17 cellular contexts compared by ENCODE assay signal in genomic region chr13:36882829-36883390, GRCh38. TPM values are rescaled to one million over a fixed set of nuclear protein-coding genes. Genes with fewer than 3 reads are reported as not detected.
DNase-seq lines count a peak whose midpoint lies in the region; ATAC-seq and TF ChIP-seq lines count a peak whose summit lies in the region.
"Had no signal": no experiment of that assay in that cellular context is flagged by ENCODE, and none has a peak within 500 bp of the region (broad histone marks: within the 10 kb centered on the region; RNA-seq: fewer than 3 reads in every experiment).

No MANE protein-coding gene starts in this region.

- no peak overlapping the region for H2AK9ac ChIP-seq in IMR-90 (replicated peaks; ENCODE audit: low read depth, low read length, poor library complexity)

- H3K4me3 ChIP-seq in IMR-90 (ENCODE audit: insufficient read depth, low read depth, low read length) (no peak overlapping the region), thyroid gland (replicated peaks in 1 of 3) (no peak overlapping the region), dorsolateral prefrontal cortex (no peak overlapping the region), WERI-Rb-1 (ENCODE audit: low read depth, low read length) (no peak overlapping the region)
- H3K4me3 ChIP-seq: HAP-1, MG63 had no signal

- ATAC-seq in IMR-90 (ENCODE audit: low read depth): peak; percentile 17; the same call in 1 of the 2 replicates
- ATAC-seq: Right ventricle myocardium inferior, SK-N-SH treated with all-trans-retinoic acid at 6 μM for 48 hours had no signal

- no peak overlapping the region for H2AK5ac ChIP-seq in IMR-90 (ENCODE audit: low read depth, low read length)

- H2BK120ac ChIP-seq in IMR-90 (ENCODE audit: low read depth, low read length): no peak overlapping the region

- 0 out of 4 replicates have a peak overlapping the region, but pooled peaks of 1 of the 2 experiments have one; percentile 15 for H4K8ac ChIP-seq in IMR-90 (ENCODE audit: low read depth in 2 of 2, low read length in 2 of 2)

- H2BK20ac ChIP-seq in IMR-90 (ENCODE audit: low read depth, low read length): no peak overlapping the region

- H3K18ac ChIP-seq in IMR-90 (ENCODE audit: low read depth, low read length): no peak overlapping the region

- no peak overlapping the region for H2BK5ac ChIP-seq in IMR-90 (ENCODE audit: low read depth, low read length, poor library complexity, severe bottlenecking)

- no peak for TF ChIP-seq POLR2A in IMR-90 (IDR thresholded peaks at IDR 0.05; ENCODE audit: low read depth, low read length)
- no peak for TF ChIP-seq POLR2A in thyroid gland (IDR thresholded peaks at IDR 0.05)

- no peak overlapping the region for H3K4ac ChIP-seq in IMR-90 (ENCODE audit: low read depth, low read length)

- H3K4me1 ChIP-seq in IMR-90 (ENCODE audit: control insufficient read depth, insufficient read depth, low read length): peaks cover 9% of the 10 kb centered on the region
- peaks cover 54 to 70% of the 10 kb centered on the region in 2 donors for H3K4me1 ChIP-seq in thyroid gland

- in situ Hi-C loops in IMR-90 (cut with MboI; ENCODE audit: low sequenced_read_pairs) (no loop called here), SK-MEL-5 (cut with HindIII; ENCODE audit: low pct_unique_long_range_greater_than_20kb, low sequenced_read_pairs) (no loop called here)

- H3K9me3 Mint-ChIP-seq in mesothelial cell of epicardium: no peaks in the 10 kb centered on the region
- H3K9me3 Mint-ChIP-seq: T-helper 1 cell treated with Interleukin-12 subunit alpha and Interleukin-12 subunit beta and Interleukin-4 antibody, amounts not matched to agents 30 μg/mL and 1 μg/mL, for 36 hours had no signal

- no peak overlapping the region for H3K23ac ChIP-seq in IMR-90 (ENCODE audit: low read depth, low read length)

- no peak overlapping the region for H3K27ac ChIP-seq in IMR-90 (ENCODE audit: insufficient read depth, low read length)
- peak overlapping the region; percentile 56 to 94 (median 89) for H3K27ac ChIP-seq in thyroid gland
- H3K27ac ChIP-seq in dorsolateral prefrontal cortex: peak overlapping the region in 8 of 59 donors; percentile 1 to 29 (median 19)
- H3K27ac ChIP-seq in WERI-Rb-1: no peak overlapping the region; the same call in 1 of the 2 replicates
- H3K27ac ChIP-seq: KMS-11 had no signal

- no peak overlapping the region for H2BK15ac ChIP-seq in IMR-90 (ENCODE audit: low read depth, low read length)

- H3K4me2 ChIP-seq in IMR-90 (ENCODE audit: low read depth, low read length): no peak overlapping the region
- H3K4me2 ChIP-seq: KMS-11 had no signal

- H3K9ac ChIP-seq in IMR-90 (ENCODE audit: low read depth, low read length): no peak overlapping the region
- H3K9ac ChIP-seq: KMS-11 had no signal

- no peaks in the 10 kb centered on the region for H3K27me3 Mint-ChIP-seq in mesothelial cell of epicardium (ENCODE audit: low read depth)

- H3K9me3 ChIP-seq in IMR-90 (ENCODE audit: control insufficient read depth, insufficient read depth, low read length): no peaks in the 10 kb centered on the region
- no peaks in the 10 kb centered on the region for H3K9me3 ChIP-seq in thyroid gland
- no peaks in the 10 kb centered on the region for H3K9me3 ChIP-seq in WERI-Rb-1 (ENCODE audit: severe bottlenecking)
- H3K9me3 ChIP-seq: HAP-1, MG63 had no signal

- no peak overlapping the region for H3K4me3 Mint-ChIP-seq in mesothelial cell of epicardium
- H3K4me3 Mint-ChIP-seq: T-helper 1 cell treated with Interleukin-12 subunit alpha and Interleukin-12 subunit beta and Interleukin-4 antibody, amounts not matched to agents 30 μg/mL and 1 μg/mL, for 36 hours had no signal

- no peak overlapping the region for H4K91ac ChIP-seq in IMR-90 (ENCODE audit: insufficient read depth, low read depth, low read length)

- no peaks in the 10 kb centered on the region for H4K20me1 ChIP-seq in IMR-90 (ENCODE audit: insufficient read depth, low read length)

- H3K27me3 ChIP-seq in IMR-90 (ENCODE audit: control insufficient read depth, insufficient read depth, low read length) (no peaks in the 10 kb centered on the region), thyroid gland (no peaks in the 10 kb centered on the region), dorsolateral prefrontal cortex (no peaks in the 10 kb centered on the region), WERI-Rb-1 (ENCODE audit: insufficient read depth, low read depth, severe bottlenecking) (no peaks in the 10 kb centered on the region)
- H3K27me3 ChIP-seq: MG63 had no signal

- H3K4me1 Mint-ChIP-seq in mesothelial cell of epicardium: peaks cover 4% of the 10 kb centered on the region

- no TSS peak for BruUV-seq in IMR-90 (replicated peaks; lab: Mats Ljungman, UMichigan)

- H2AFZ ChIP-seq in IMR-90 (replicated peaks; ENCODE audit: low read length, poor library complexity): no peak overlapping the region

- POLR2A ChIA-PET in IMR-90 (lab: Charles Lee; ENCODE audit: unreplicated experiment): no interaction called here

- TF ChIP-seq CTCF in IMR-90 (conservative IDR thresholded peaks at IDR 0.05; ENCODE audit: low read depth, low read length): no peak
- TF ChIP-seq CTCF in mesothelial cell of epicardium (IDR thresholded peaks at IDR 0.05; ENCODE audit: unreplicated experiment): no peak
- TF ChIP-seq CTCF in thyroid gland (IDR thresholded peaks at IDR 0.05): no peak
- TF ChIP-seq CTCF in dorsolateral prefrontal cortex (IDR thresholded peaks at IDR 0.05 in 54 of 56, conservative IDR thresholded peaks at IDR 0.05 in 2 of 56; ENCODE audit: low read depth in 1 of 56, partially characterized antibody in 56 of 56): no peak
- no peak for TF ChIP-seq CTCF in WERI-Rb-1 (IDR thresholded peaks at IDR 0.05; ENCODE audit: low read depth, low read length)

- peaks cover 22% of the 10 kb centered on the region for H3K36me3 Mint-ChIP-seq in mesothelial cell of epicardium

- no peak overlapping the region for H4K5ac ChIP-seq in IMR-90 (ENCODE audit: low read depth, low read length)

- peaks cover 25 to 41% of the 10 kb centered on the region in 2 experiments for H3K79me1 ChIP-seq in IMR-90 (ENCODE audit: low read depth in 1 of 2, low read length in 2 of 2)

- intact Hi-C loops in IMR-90 (cut with micrococcal nuclease) (loop anchor here (5.0 kb wide), 1 partner anchor 34 kb away; no protein-coding TSS in a partner anchor), thyroid gland (cut with DNase I) (no loop called here), dorsolateral prefrontal cortex (cut with DNase I) (no loop called here)

- CTCF ChIA-PET in IMR-90 (lab: Yijun Ruan, JAX): interaction anchor here (0.7 kb wide), 1 partner anchor 99 kb away, joined by 3 read pairs; no protein-coding TSS in a partner anchor

- 0 out of 2 replicates have a peak overlapping the region, but pooled peaks have one; percentile 14 for H3K14ac ChIP-seq in IMR-90 (replicated peaks; ENCODE audit: low read depth, low read length)

- no peak for TF ChIP-seq RAD21 in IMR-90 (IDR thresholded peaks at IDR 0.05; ENCODE audit: low read length)

- dilution Hi-C loops in IMR-90 (cut with HindIII; ENCODE audit: low sequenced_read_pairs, unreplicated experiment): no loop called here

- peaks cover 13% of the 10 kb centered on the region for H3K9me1 ChIP-seq in IMR-90 (ENCODE audit: insufficient read depth, low read length)

- H3K27ac Mint-ChIP-seq in mesothelial cell of epicardium: peak overlapping the region; percentile 1
- H3K27ac Mint-ChIP-seq: T-helper 1 cell treated with Interleukin-12 subunit alpha and Interleukin-12 subunit beta and Interleukin-4 antibody, amounts not matched to agents 30 μg/mL and 1 μg/mL, for 36 hours had no signal

- H3K36me3 ChIP-seq in IMR-90 (ENCODE audit: control insufficient read depth, insufficient read depth, low read length): peaks cover 9% of the 10 kb centered on the region; the same call in 1 of the 2 replicates
- H3K36me3 ChIP-seq in thyroid gland: peaks cover 4 to 16% of the 10 kb centered on the region in 2 donors
- H3K36me3 ChIP-seq in WERI-Rb-1: no peaks in the 10 kb centered on the region
- H3K36me3 ChIP-seq: HAP-1, MG63 had no signal

- WGBS in IMR-90 (ENCODE audit: extremely low coverage in 2 of 2, insufficient read length in 1 of 2), 2 experiments: no CpG with 5 or more reads among the region's 6 CpGs
- 88 to 93% methylated on average over 6 of the region's 6 CpGs for WGBS in thyroid gland, 2 donors

- H3K56ac ChIP-seq in IMR-90 (ENCODE audit: extremely low read depth, insufficient read depth, low read length): no peak overlapping the region

- DNase-seq in IMR-90 (no peak), SK-MEL-5 (ENCODE audit: low read depth, low spot score) (peak; percentile 12), mesothelial cell of epicardium (ENCODE audit: low spot score in 2 of 2, unreplicated experiment in 2 of 2) (no peak), thyroid gland (no peak), dorsolateral prefrontal cortex (no peak), WERI-Rb-1 (no peak), NCI-H1417 treated with DMSO at 0.1 percent for 48 hours (lab: John Stamatoyannopoulos, UW) (no peak), NCI-H345 treated with DMSO at 0.1 percent for 48 hours (lab: John Stamatoyannopoulos, UW; ENCODE audit: unreplicated experiment) (no peak)
- DNase-seq: DMS53, NCI-H1105 treated with DMSO at 0.1 percent for 48 hours, NCI-H2029 treated with DMSO at 0.1 percent for 48 hours had no signal

TF ChIP-seq in IMR-90, 13 proteins besides CTCF, POLR2A, EP300 and RAD21 (continues in another document):
- TF ChIP-seq CHD1 (IDR thresholded peaks at IDR 0.05; ENCODE audit: low read depth, low read length) (no peak), FOS (IDR thresholded peaks at IDR 0.05; ENCODE audit: low read depth, low read length) (no peak), USF2 (IDR thresholded peaks at IDR 0.05; ENCODE audit: low read depth, low read length) (no peak), BHLHE40 (IDR thresholded peaks at IDR 0.05; ENCODE audit: low read depth, low read length) (no peak), MAFK (IDR thresholded peaks at IDR 0.05; ENCODE audit: low read depth, low read length) (no peak), RFX5 (IDR thresholded peaks at IDR 0.05; ENCODE audit: low read depth, low read length) (no peak)

RNA-seq across cellular contexts. Expression of gene SMAD9, which starts 37.1 kb away (rescaled TPM):
- total RNA-seq in IMR-90 (2012; rRNA removed) (4.8 and 5.8 TPM in 2 replicates), mesothelial cell of epicardium (30.9 to 32.3 TPM (median 31.9 TPM) in 3 replicates), thyroid gland (100 to 1,000 TPM in 2 of 4 donors, 10 to 100 TPM in 2; 83.0 to 110 (median 102) TPM), dorsolateral prefrontal cortex (10 to 100 TPM in 113 of 120 experiments, 1 to 10 TPM in 7; 6.2 to 41.0 (median 17.2) TPM)
- polyA plus RNA-seq in IMR-90 (2012; rRNA removed): 2.7 and 3.2 TPM in 2 replicates
- polyA plus RNA-seq in IMR-90 (2012; cell fraction: cytosol; rRNA removed): 1.4 and 4.5 TPM in 2 replicates
- 2.5 and 4.0 TPM in 2 replicates for polyA plus RNA-seq in IMR-90 (2012; cell fraction: nucleus; rRNA removed; ENCODE audit: low replicate concordance)
- 6.9 and 8.6 TPM in 2 replicates for total RNA-seq in SK-MEL-5 (2014; rRNA removed; shearing (Covaris generic))
- 6.7 and 11.2 TPM in 2 replicates for polyA plus RNA-seq in SK-MEL-5 (2015; cell fraction: cytosol; rRNA removed)
- polyA plus RNA-seq in SK-MEL-5 (2015; cell fraction: nucleus; rRNA removed): 6.9 and 7.7 TPM in 2 replicates

Comparison
In these comparisons a context has a peak if more than half of its experiments do, and no peak if none do; other contexts are left out.
1. H3K27ac ChIP-seq: peak in thyroid gland (3 of 3); none in IMR-90 (single experiment) and WERI-Rb-1 (single experiment).